ENCODE assay signal across 8 cellular contexts in genomic region chr17:79082311-79083190, GRCh38. TPM values are rescaled to one million over a fixed set of nuclear protein-coding genes. Genes with fewer than 3 reads are reported as not detected.
DNase-seq lines count a peak whose midpoint lies in the region; ATAC-seq and TF ChIP-seq lines count a peak whose summit lies in the region.

No MANE protein-coding gene starts in this region.

- H3K4me3 ChIP-seq in gastrocnemius medialis: no peak overlapping the region

- H3K27ac ChIP-seq in gastrocnemius medialis: peak overlapping the region in 2 of 4 donors; percentile 30 to 31

- in situ Hi-C loops in gastrocnemius medialis (cut with MboI; ENCODE audit: low sequenced_read_pairs in 4 of 4): loop anchor here in 1 of 4 donors (5.0 kb wide), 1 partner anchor 35 kb away; no protein-coding TSS in a partner anchor

- DNase-seq in Right ventricle myocardium inferior (ENCODE audit: missing footprints): peak; percentile 81
- DNase-seq in cardiac septum (ENCODE audit: low spot score): no peak
- peak; percentile 21 for DNase-seq in NOMO-1 treated with DMSO at 0.1 percent for 48 hours (lab: John Stamatoyannopoulos, UW; ENCODE audit: unreplicated experiment)
- peak; percentile 61 to 62 for DNase-seq in activated T-cell treated with anti-CD3 and anti-CD28 coated beads, Interleukin-2, amount 50 U/mL, for 48 hours
- DNase-seq in glomerular visceral epithelial cell (ENCODE audit: extremely low spot score): peak; percentile 44
- no peak for DNase-seq in gastrocnemius medialis

- TF ChIP-seq POLR2A in gastrocnemius medialis (IDR thresholded peaks at IDR 0.05): no peak

- no peaks in the 10 kb centered on the region for H3K27me3 ChIP-seq in gastrocnemius medialis

- peaks cover 0 to 81% of the 10 kb centered on the region in 2 donors for H3K36me3 ChIP-seq in gastrocnemius medialis

- ATAC-seq in Right ventricle myocardium inferior (peak; percentile 43), gastrocnemius medialis (peak in 1 of 2 donors; percentile 58), HG03342 (IDR thresholded peaks at IDR 0.05; ENCODE audit: unreplicated experiment) (no peak), GM21360 (IDR thresholded peaks at IDR 0.05; ENCODE audit: unreplicated experiment) (no peak)

- peak; percentile 54 to 80 (median 76) for TF ChIP-seq CTCF in gastrocnemius medialis (IDR thresholded peaks at IDR 0.05 in 4 of 5, conservative IDR thresholded peaks at IDR 0.05 in 1 of 5)

- intact Hi-C loops in Right ventricle myocardium inferior (cut with DNase I) (loop anchor here (2.0 kb wide), 2 partner anchors 36 to 64 kb away; no protein-coding TSS in a partner anchor), cardiac septum (cut with DNase I) (loop anchor here (2.0 kb wide), 1 partner anchor 36 kb away; no protein-coding TSS in a partner anchor), gastrocnemius medialis (cut with DNase I; ENCODE audit: low total_unique reads) (loop anchor here (1.0 to 2.0 kb wide), 2 partner anchors 17 to 36 kb away; no protein-coding TSS in a partner anchor)

- H3K9me3 ChIP-seq in gastrocnemius medialis: no peaks in the 10 kb centered on the region

- peaks cover 11 to 14% of the 10 kb centered on the region in 2 donors for H3K4me1 ChIP-seq in gastrocnemius medialis

RNA-seq across cellular contexts. Expression of gene ENGASE, which starts 7.9 kb away (rescaled TPM):
- total RNA-seq in Right ventricle myocardium inferior: 29.8 TPM
- total RNA-seq in cardiac septum: 39.4 TPM
- 10 to 100 TPM in 2 of 4 donors, 1 to 10 TPM in 2; 5.1 to 14.2 (median 9.3) TPM for total RNA-seq in gastrocnemius medialis

RNA-seq across cellular contexts. Expression of gene C1QTNF1, which starts 58.6 kb away (rescaled TPM):
- 240 TPM for total RNA-seq in Right ventricle myocardium inferior
- 92.9 TPM for total RNA-seq in cardiac septum
- total RNA-seq in gastrocnemius medialis: 10 to 100 TPM; 11.1 to 38.6 (median 21.2) TPM

Comparison
In these comparisons a context has a peak if more than half of its experiments do, and no peak if none do; other contexts are left out.
1. DNase-seq: peak in Right ventricle myocardium inferior (single experiment), NOMO-1 treated with DMSO at 0.1 percent for 48 hours (single experiment), activated T-cell treated with anti-CD3 and anti-CD28 coated beads, Interleukin-2, amount 50 U/mL, for 48 hours (2 of 2) and glomerular visceral epithelial cell (single experiment); none in cardiac septum (single experiment) and gastrocnemius medialis (0 of 2).